In the genomic region with DNA sequence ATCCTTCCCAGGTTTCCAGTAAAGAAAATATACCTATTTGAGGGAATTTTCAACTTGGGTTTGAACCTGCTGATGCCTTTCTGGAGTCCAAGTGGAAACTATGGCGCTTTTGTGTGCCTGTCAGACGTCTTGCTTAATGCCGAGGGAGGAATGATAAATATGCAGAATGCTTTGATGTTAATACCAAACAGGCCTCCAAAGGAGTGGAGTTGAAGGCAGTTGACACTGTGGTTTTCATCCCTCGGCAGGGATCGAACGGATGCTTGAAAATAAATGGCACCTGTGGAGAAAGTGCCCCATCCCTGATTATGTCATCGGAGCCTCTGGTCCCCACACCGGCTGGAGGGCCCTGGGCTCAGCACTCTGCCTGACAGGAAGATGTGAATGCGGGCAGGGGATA, we compare ENCODE assay signal across 25 cellular contexts.
"Had no signal": no experiment of that assay in that cellular context is flagged by ENCODE, and none has a peak within 500 bp of the region (broad histone marks: within the 10 kb centered on the region; RNA-seq: fewer than 3 reads in every experiment).

No MANE protein-coding gene starts in this region.

- DNase-seq: activated B cell treated with CpG ODN at 0.5 μM for 24 hours; activated CD4-positive, alpha-beta T cell treated with anti-CD3 and anti-CD28 coated beads for 36 hours; activated CD4-positive, alpha-beta T cell treated with anti-CD3 and anti-CD28 coated beads, Interleukin-2, amount 50 U/mL, for 4 hours; activated naive CD4-positive, alpha-beta T cell; activated naive CD8-positive, alpha-beta T cell treated with anti-CD3 and anti-CD28 coated beads, Interleukin-2, amount 10 ng/mL, durations not matched to agents 7 days and 5 days; activated T-cell treated with anti-CD3 and anti-CD28 coated beads for 4 hours; amniotic stem cell; cerebellar nuclear complex; head of caudate nucleus; left cardiac atrium; right cardiac atrium; small intestine; stimulated activated CD4-positive, alpha-beta T cell treated with anti-CD3 and anti-CD28 coated beads, Interleukin-2, amount 100 ng/mL, for 24 hours; stimulated activated naive CD8-positive, alpha-beta T cell treated with anti-CD3 and anti-CD28 coated beads, Interleukin-15, amount 100 ng/mL, for 72 hours; uterus had no signal

- H3K36me3 ChIP-seq: gastroesophageal sphincter, tibial artery, uterus had no signal

- H3K4me1 Mint-ChIP-seq: activated B cell treated with CpG ODN at 0.5 μM for 24 hours; activated CD4-positive, alpha-beta T cell treated with anti-CD3 and anti-CD28 coated beads for 36 hours; activated naive CD8-positive, alpha-beta T cell treated with anti-CD3 and anti-CD28 coated beads, Interleukin-2, amount 10 ng/mL, durations not matched to agents 7 days and 5 days; memory B cell; stimulated activated effector memory CD8-positive, alpha-beta T cell treated with anti-CD3 and anti-CD28 coated beads, Interleukin-12 subunit alpha, Interleukin-12 subunit beta, amount 100 ng/mL, for 72 hours; stimulated activated naive CD8-positive, alpha-beta T cell treated with anti-CD3 and anti-CD28 coated beads, Interleukin-15, amount 100 ng/mL, for 72 hours had no signal

- H3K9ac ChIP-seq: parathyroid adenoma had no signal

- H3K4me3 ChIP-seq: coronary artery, gastroesophageal sphincter, tibial artery, uterus had no signal

- H3K27ac Mint-ChIP-seq: activated B cell treated with CpG ODN at 0.5 μM for 24 hours; activated CD4-positive, alpha-beta T cell treated with anti-CD3 and anti-CD28 coated beads for 36 hours; activated naive CD8-positive, alpha-beta T cell treated with anti-CD3 and anti-CD28 coated beads, Interleukin-2, amount 10 ng/mL, durations not matched to agents 7 days and 5 days; activated T-helper 1 cell treated with anti-CD3 and anti-CD28 coated beads, Interleukin-12 subunit alpha, Interleukin-12 subunit beta, Interleukin-2, Interleukin-4 antibody, amounts not matched to agents 30 ng/mL and 10 ng/mL and 1 ng/mL, durations not matched to agents 14 hours and 24 hours and 36 hours; memory B cell; nephron; stimulated activated effector memory CD8-positive, alpha-beta T cell treated with anti-CD3 and anti-CD28 coated beads, Interleukin-12 subunit alpha, Interleukin-12 subunit beta, amount 100 ng/mL, for 72 hours; stimulated activated naive CD8-positive, alpha-beta T cell treated with anti-CD3 and anti-CD28 coated beads, Interleukin-15, amount 100 ng/mL, for 72 hours; T-helper 1 cell treated with Interleukin-12 subunit alpha and Interleukin-12 subunit beta and Interleukin-4 antibody, amounts not matched to agents 30 μg/mL and 1 μg/mL, for 36 hours had no signal

- H3K4me1 ChIP-seq: gastroesophageal sphincter, parathyroid adenoma, tibial artery, uterus had no signal

- H3K27me3 ChIP-seq: uterus had no signal

- H3K27ac ChIP-seq: coronary artery, epithelial cell of prostate, gastroesophageal sphincter, parathyroid adenoma, tibial artery, uterus had no signal

- H3K4me3 Mint-ChIP-seq: activated B cell treated with CpG ODN at 0.5 μM for 24 hours; activated CD4-positive, alpha-beta T cell treated with anti-CD3 and anti-CD28 coated beads for 36 hours; activated naive CD8-positive, alpha-beta T cell treated with anti-CD3 and anti-CD28 coated beads, Interleukin-2, amount 10 ng/mL, durations not matched to agents 7 days and 5 days; activated T-helper 1 cell treated with anti-CD3 and anti-CD28 coated beads, Interleukin-12 subunit alpha, Interleukin-12 subunit beta, Interleukin-2, Interleukin-4 antibody, amounts not matched to agents 30 ng/mL and 10 ng/mL and 1 ng/mL, durations not matched to agents 14 hours and 24 hours and 36 hours; memory B cell; nephron; stimulated activated effector memory CD8-positive, alpha-beta T cell treated with anti-CD3 and anti-CD28 coated beads, Interleukin-12 subunit alpha, Interleukin-12 subunit beta, amount 100 ng/mL, for 72 hours; stimulated activated naive CD8-positive, alpha-beta T cell treated with anti-CD3 and anti-CD28 coated beads, Interleukin-15, amount 100 ng/mL, for 72 hours; T-helper 1 cell treated with Interleukin-12 subunit alpha and Interleukin-12 subunit beta and Interleukin-4 antibody, amounts not matched to agents 30 μg/mL and 1 μg/mL, for 36 hours had no signal

- H3K9me3 Mint-ChIP-seq: activated B cell treated with CpG ODN at 0.5 μM for 24 hours; activated naive CD8-positive, alpha-beta T cell treated with anti-CD3 and anti-CD28 coated beads, Interleukin-2, amount 10 ng/mL, durations not matched to agents 7 days and 5 days; activated T-helper 1 cell treated with anti-CD3 and anti-CD28 coated beads, Interleukin-12 subunit alpha, Interleukin-12 subunit beta, Interleukin-2, Interleukin-4 antibody, amounts not matched to agents 30 ng/mL and 10 ng/mL and 1 ng/mL, durations not matched to agents 14 hours and 24 hours and 36 hours; memory B cell; nephron; stimulated activated effector memory CD8-positive, alpha-beta T cell treated with anti-CD3 and anti-CD28 coated beads, Interleukin-12 subunit alpha, Interleukin-12 subunit beta, amount 100 ng/mL, for 72 hours; stimulated activated naive CD8-positive, alpha-beta T cell treated with anti-CD3 and anti-CD28 coated beads, Interleukin-15, amount 100 ng/mL, for 72 hours; T-helper 1 cell treated with Interleukin-12 subunit alpha and Interleukin-12 subunit beta and Interleukin-4 antibody, amounts not matched to agents 30 μg/mL and 1 μg/mL, for 36 hours had no signal

- H3K9me3 ChIP-seq: gastroesophageal sphincter, tibial artery, uterus had no signal

- ATAC-seq: activated CD4-positive, alpha-beta T cell treated with anti-CD3 and anti-CD28 coated beads for 36 hours; gastroesophageal sphincter; left cardiac atrium; right cardiac atrium; stimulated activated effector memory CD8-positive, alpha-beta T cell treated with anti-CD3 and anti-CD28 coated beads, Interleukin-12 subunit alpha, Interleukin-12 subunit beta, amount 100 ng/mL, for 72 hours; stimulated activated naive CD8-positive, alpha-beta T cell treated with anti-CD3 and anti-CD28 coated beads, Interleukin-15, amount 100 ng/mL, for 72 hours had no signal

- H3K36me3 Mint-ChIP-seq: activated naive CD8-positive, alpha-beta T cell treated with anti-CD3 and anti-CD28 coated beads, Interleukin-2, amount 10 ng/mL, durations not matched to agents 7 days and 5 days; memory B cell; stimulated activated effector memory CD8-positive, alpha-beta T cell treated with anti-CD3 and anti-CD28 coated beads, Interleukin-12 subunit alpha, Interleukin-12 subunit beta, amount 100 ng/mL, for 72 hours had no signal
